22 cellular contexts compared by ENCODE assay signal in the genomic region with DNA sequence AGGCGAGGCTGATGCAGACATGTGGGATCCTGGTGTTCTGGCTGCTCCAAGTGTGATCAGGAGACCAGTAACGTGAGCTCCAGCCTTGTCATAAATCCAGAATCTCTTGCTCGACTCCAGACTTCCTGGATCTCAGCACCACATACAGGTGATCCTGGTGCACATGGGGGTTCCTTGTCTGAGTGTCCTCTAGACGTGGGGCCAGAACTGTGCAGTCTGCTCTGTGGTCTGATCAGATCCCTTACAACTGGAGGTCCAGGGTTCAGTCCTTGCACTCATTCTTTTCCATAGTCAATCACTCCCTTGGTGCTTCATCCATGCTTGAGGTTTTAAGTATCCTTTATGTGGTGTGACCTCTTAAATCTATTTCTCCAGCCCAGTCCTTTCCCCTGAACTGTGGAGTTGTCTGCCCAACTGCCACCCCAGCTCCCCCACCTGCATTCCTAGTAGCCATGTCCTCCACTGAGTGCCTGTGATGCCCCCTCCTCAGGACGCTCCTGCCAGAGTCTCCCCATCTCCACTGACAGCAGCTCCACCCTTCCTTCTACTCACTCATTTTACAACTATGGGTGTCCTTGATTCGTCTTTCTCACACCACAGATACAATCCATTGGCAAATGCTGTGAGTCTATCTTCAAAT. TPM values are rescaled to one million over a fixed set of nuclear protein-coding genes. Genes with fewer than 3 reads are reported as not detected.
DNase-seq lines count a peak whose midpoint lies in the region; ATAC-seq and TF ChIP-seq lines count a peak whose summit lies in the region.
"Had no signal": no experiment of that assay in that cellular context is flagged by ENCODE, and none has a peak within 500 bp of the region (broad histone marks: within the 10 kb centered on the region; RNA-seq: fewer than 3 reads in every experiment).

No MANE protein-coding gene starts in this region.

- no peaks in the 10 kb centered on the region for H3K79me2 ChIP-seq in neural progenitor cell (ENCODE audit: low read depth)

- ATAC-seq in CD8-positive, alpha-beta T cell: no peak
- peak; percentile 24 for ATAC-seq in naive thymus-derived CD4-positive, alpha-beta T cell
- no peak for ATAC-seq in GM19452 (IDR thresholded peaks at IDR 0.05; ENCODE audit: unreplicated experiment)
- ATAC-seq: heart left ventricle, left lobe of liver had no signal

- no peak overlapping the region for H2AFZ ChIP-seq in neural progenitor cell (replicated peaks)

- DNase-seq in T-helper 2 cell treated with Interferon-gamma antibody and Interleukin-4, amounts not matched to agents 5 μg/mL and 100 μg/mL, for 36 hours (ENCODE audit: low spot score): no peak
- DNase-seq in T-helper 2 cell (no peak), neural progenitor cell (ENCODE audit: low spot score) (no peak), NCI-H2081 treated with DMSO at 0.1 percent for 48 hours (lab: John Stamatoyannopoulos, UW) (no peak)
- no peak for DNase-seq in CD8-positive, alpha-beta T cell
- DNase-seq in activated CD4-positive, alpha-beta memory T cell treated with anti-CD3 and anti-CD28 coated beads for 36 hours: no peak
- no peak for DNase-seq in naive thymus-derived CD4-positive, alpha-beta T cell
- DNase-seq: 8988T; AML-193; amniotic stem cell; heart left ventricle; NCI-H146; NCI-H2171; NCI-H524 treated with DMSO at 0.1 percent for 48 hours; stimulated activated CD4-positive, alpha-beta T cell treated with anti-CD3 and anti-CD28 coated beads, Interleukin-2, amount 100 ng/mL, for 48 hours had no signal

- H3K4me3 ChIP-seq in CD8-positive, alpha-beta T cell (ENCODE audit: low read depth, low read length): no peak overlapping the region
- no peak overlapping the region for H3K4me3 ChIP-seq in naive thymus-derived CD4-positive, alpha-beta T cell (ENCODE audit: low read length)
- no peak overlapping the region for H3K4me3 ChIP-seq in neural progenitor cell
- H3K4me3 ChIP-seq: cardiac muscle cell, heart left ventricle, prostate gland, skin epidermis had no signal

- no peak for TF ChIP-seq CTCF in CD8-positive, alpha-beta T cell (IDR thresholded peaks at IDR 0.05)
- no peak for TF ChIP-seq CTCF in neural progenitor cell (IDR thresholded peaks at IDR 0.05)

- H3K36me3 ChIP-seq in CD8-positive, alpha-beta T cell (ENCODE audit: insufficient read depth, low read length): peaks cover 30% of the 10 kb centered on the region
- H3K36me3 ChIP-seq in naive thymus-derived CD4-positive, alpha-beta T cell (ENCODE audit: control insufficient read depth in 2 of 3, insufficient read depth in 3 of 3, low read length in 3 of 3): peaks cover 7 to 33% (median 32%) of the 10 kb centered on the region in 3 experiments
- no peaks in the 10 kb centered on the region for H3K36me3 ChIP-seq in neural progenitor cell
- H3K36me3 ChIP-seq: cardiac muscle cell, prostate gland had no signal

- H3K4me3 Mint-ChIP-seq in T-helper 2 cell treated with Interferon-gamma antibody and Interleukin-4, amounts not matched to agents 5 μg/mL and 100 μg/mL, for 36 hours: no peak overlapping the region
- H3K4me3 Mint-ChIP-seq in CD8-positive, alpha-beta T cell: no peak overlapping the region
- no peak overlapping the region for H3K4me3 Mint-ChIP-seq in activated CD4-positive, alpha-beta memory T cell treated with anti-CD3 and anti-CD28 coated beads for 36 hours
- H3K4me3 Mint-ChIP-seq in naive thymus-derived CD4-positive, alpha-beta T cell: peak overlapping the region in 5 of 10 donors; percentile 89 to 99 (median 92)
- H3K4me3 Mint-ChIP-seq in neural progenitor cell: no peak overlapping the region
- H3K4me3 Mint-ChIP-seq: mesothelial cell of epicardium, type B pancreatic cell had no signal

- H3K4me1 ChIP-seq in CD8-positive, alpha-beta T cell (ENCODE audit: insufficient read depth, low read length): peaks cover 31% of the 10 kb centered on the region
- peaks cover 16 to 23% of the 10 kb centered on the region in 2 donors for H3K4me1 ChIP-seq in naive thymus-derived CD4-positive, alpha-beta T cell (ENCODE audit: control insufficient read depth in 2 of 2, insufficient read depth in 2 of 2, low read length in 2 of 2)
- no peaks in the 10 kb centered on the region for H3K4me1 ChIP-seq in neural progenitor cell
- H3K4me1 ChIP-seq: prostate gland had no signal

- no peaks in the 10 kb centered on the region for H3K9me3 ChIP-seq in CD8-positive, alpha-beta T cell (ENCODE audit: low read length)
- H3K9me3 ChIP-seq in naive thymus-derived CD4-positive, alpha-beta T cell (ENCODE audit: control insufficient read depth in 2 of 3, low read length in 3 of 3): no peaks in the 10 kb centered on the region
- H3K9me3 ChIP-seq in neural progenitor cell (ENCODE audit: low read depth): no peaks in the 10 kb centered on the region
- H3K9me3 ChIP-seq: prostate gland had no signal

- peaks cover 27% of the 10 kb centered on the region for H3K4me1 Mint-ChIP-seq in T-helper 2 cell treated with Interferon-gamma antibody and Interleukin-4, amounts not matched to agents 5 μg/mL and 100 μg/mL, for 36 hours (ENCODE audit: low read depth)
- H3K4me1 Mint-ChIP-seq in CD8-positive, alpha-beta T cell (ENCODE audit: low read depth): peaks cover 45% of the 10 kb centered on the region
- H3K4me1 Mint-ChIP-seq in activated CD4-positive, alpha-beta memory T cell treated with anti-CD3 and anti-CD28 coated beads for 36 hours (ENCODE audit: low read depth): peaks cover 33% of the 10 kb centered on the region
- H3K4me1 Mint-ChIP-seq in naive thymus-derived CD4-positive, alpha-beta T cell: peaks cover 35 to 54% (median 42%) of the 10 kb centered on the region in 7 donors
- peaks cover 7% of the 10 kb centered on the region for H3K4me1 Mint-ChIP-seq in neural progenitor cell

- no peaks in the 10 kb centered on the region for H4K20me1 ChIP-seq in neural progenitor cell (ENCODE audit: low read depth)

- no peak overlapping the region for H3K27ac ChIP-seq in CD8-positive, alpha-beta T cell (ENCODE audit: low read depth, low read length)
- no peak overlapping the region for H3K27ac ChIP-seq in naive thymus-derived CD4-positive, alpha-beta T cell (ENCODE audit: low read depth, low read length)
- no peak overlapping the region for H3K27ac ChIP-seq in neural progenitor cell
- H3K27ac ChIP-seq: cardiac muscle cell, heart left ventricle, prostate gland, skin epidermis had no signal

- CTCF ChIA-PET in CD8-positive, alpha-beta T cell (lab: Charles Lee): no interaction called here
- CTCF ChIA-PET in activated CD4-positive, alpha-beta memory T cell treated with anti-CD3 and anti-CD28 coated beads for 36 hours (lab: Charles Lee): no interaction called here
- CTCF ChIA-PET in naive thymus-derived CD4-positive, alpha-beta T cell (lab: Charles Lee): no interaction called here

- peaks cover 45% of the 10 kb centered on the region for H3K36me3 Mint-ChIP-seq in T-helper 2 cell treated with Interferon-gamma antibody and Interleukin-4, amounts not matched to agents 5 μg/mL and 100 μg/mL, for 36 hours (ENCODE audit: low read depth)
- peaks cover 44% of the 10 kb centered on the region for H3K36me3 Mint-ChIP-seq in CD8-positive, alpha-beta T cell
- peaks cover 43% of the 10 kb centered on the region for H3K36me3 Mint-ChIP-seq in activated CD4-positive, alpha-beta memory T cell treated with anti-CD3 and anti-CD28 coated beads for 36 hours
- peaks cover 7 to 47% (median 39%) of the 10 kb centered on the region in 5 donors for H3K36me3 Mint-ChIP-seq in naive thymus-derived CD4-positive, alpha-beta T cell
- H3K36me3 Mint-ChIP-seq in neural progenitor cell: peaks cover 8% of the 10 kb centered on the region

- H3K9ac ChIP-seq in neural progenitor cell: no peak overlapping the region

- no peaks in the 10 kb centered on the region for H3K27me3 ChIP-seq in CD8-positive, alpha-beta T cell (ENCODE audit: insufficient read depth, low read length)
- no peaks in the 10 kb centered on the region for H3K27me3 ChIP-seq in naive thymus-derived CD4-positive, alpha-beta T cell (ENCODE audit: control insufficient read depth in 2 of 2, insufficient read depth in 2 of 2, low read length in 2 of 2)
- H3K27me3 ChIP-seq in neural progenitor cell: no peaks in the 10 kb centered on the region
- H3K27me3 ChIP-seq: cardiac muscle cell, heart left ventricle had no signal

- peaks cover 2% of the 10 kb centered on the region for H3K27me3 Mint-ChIP-seq in T-helper 2 cell treated with Interferon-gamma antibody and Interleukin-4, amounts not matched to agents 5 μg/mL and 100 μg/mL, for 36 hours (ENCODE audit: low read depth)
- no peaks in the 10 kb centered on the region for H3K27me3 Mint-ChIP-seq in CD8-positive, alpha-beta T cell (ENCODE audit: low read depth)
- no peaks in the 10 kb centered on the region for H3K27me3 Mint-ChIP-seq in activated CD4-positive, alpha-beta memory T cell treated with anti-CD3 and anti-CD28 coated beads for 36 hours
- peaks cover 0 to 3% (median 0%) of the 10 kb centered on the region in 5 donors for H3K27me3 Mint-ChIP-seq in naive thymus-derived CD4-positive, alpha-beta T cell
- peaks cover 21% of the 10 kb centered on the region for H3K27me3 Mint-ChIP-seq in neural progenitor cell (ENCODE audit: insufficient read depth, low read depth)

- POLR2A ChIA-PET in CD8-positive, alpha-beta T cell (lab: Charles Lee): interaction anchor here (0.9 to 4.4 kb wide), 2 partner anchors 69 to 87 kb away, joined by 5 to 37 read pairs; no protein-coding TSS in a partner anchor
- POLR2A ChIA-PET in activated CD4-positive, alpha-beta memory T cell treated with anti-CD3 and anti-CD28 coated beads for 36 hours (lab: Charles Lee): interaction anchor here (0.6 to 4.6 kb wide), 3 partner anchors 56 to 88 kb away, joined by 4 to 20 read pairs (median 6); no protein-coding TSS in a partner anchor
- POLR2A ChIA-PET in naive thymus-derived CD4-positive, alpha-beta T cell (lab: Charles Lee): interaction anchor here (0.5 to 4.8 kb wide), 2 partner anchors 88 to 362 kb away, joined by 3 to 31 read pairs; no protein-coding TSS in a partner anchor

- H3F3A ChIP-seq in neural progenitor cell (ENCODE audit: low read depth): no peaks in the 10 kb centered on the region

- peak overlapping the region; percentile 7 for H3K27ac Mint-ChIP-seq in T-helper 2 cell treated with Interferon-gamma antibody and Interleukin-4, amounts not matched to agents 5 μg/mL and 100 μg/mL, for 36 hours
- peak overlapping the region; percentile 82 for H3K27ac Mint-ChIP-seq in CD8-positive, alpha-beta T cell
- H3K27ac Mint-ChIP-seq in activated CD4-positive, alpha-beta memory T cell treated with anti-CD3 and anti-CD28 coated beads for 36 hours: peak overlapping the region; percentile 0
- peak overlapping the region; percentile 72 to 100 (median 83) for H3K27ac Mint-ChIP-seq in naive thymus-derived CD4-positive, alpha-beta T cell
- no peak overlapping the region for H3K27ac Mint-ChIP-seq in neural progenitor cell
- H3K27ac Mint-ChIP-seq: mesothelial cell of epicardium, type B pancreatic cell had no signal

- intact Hi-C loops in CD8-positive, alpha-beta T cell (cut with DNase I, micrococcal nuclease): loop anchor here in 1 of 2 experiments (1.0 to 5.0 kb wide), 2 partner anchors 85 to 130 kb away; a partner anchor contains a TSS
- intact Hi-C loops in activated CD4-positive, alpha-beta memory T cell treated with anti-CD3 and anti-CD28 coated beads for 36 hours (cut with micrococcal nuclease): no loop called here
- intact Hi-C loops in naive thymus-derived CD4-positive, alpha-beta T cell (cut with micrococcal nuclease): no loop called here

- peaks cover 17% of the 10 kb centered on the region for H3K9me3 Mint-ChIP-seq in T-helper 2 cell treated with Interferon-gamma antibody and Interleukin-4, amounts not matched to agents 5 μg/mL and 100 μg/mL, for 36 hours
- peaks cover 18% of the 10 kb centered on the region for H3K9me3 Mint-ChIP-seq in CD8-positive, alpha-beta T cell
- H3K9me3 Mint-ChIP-seq in activated CD4-positive, alpha-beta memory T cell treated with anti-CD3 and anti-CD28 coated beads for 36 hours: peaks cover 23% of the 10 kb centered on the region
- peaks cover 0 to 25% (median 11%) of the 10 kb centered on the region in 11 donors for H3K9me3 Mint-ChIP-seq in naive thymus-derived CD4-positive, alpha-beta T cell
- H3K9me3 Mint-ChIP-seq in neural progenitor cell: peaks cover 16% of the 10 kb centered on the region
- H3K9me3 Mint-ChIP-seq: type B pancreatic cell had no signal

- H3K4me2 ChIP-seq in neural progenitor cell: no peak overlapping the region

RNA-seq across cellular contexts. Expression of a gene that starts 5.1 kb away (rescaled TPM):
- total RNA-seq in CD8-positive, alpha-beta T cell: 1,000 to 10,000 TPM; 2,677 to 2,722 TPM
- total RNA-seq in activated CD4-positive, alpha-beta memory T cell treated with anti-CD3 and anti-CD28 coated beads for 36 hours: 100 to 1,000 TPM; 976 to 983 TPM
- total RNA-seq in naive thymus-derived CD4-positive, alpha-beta T cell: 1,000 to 10,000 TPM; 1,349 to 2,513 (median 1,489) TPM
- polyA plus RNA-seq in naive thymus-derived CD4-positive, alpha-beta T cell: 1,000 to 10,000 TPM; 2,614 to 2,874 TPM
- 65.2 and 170 TPM in 2 replicates for total RNA-seq in neural progenitor cell (ENCODE audit: low replicate concordance)
